Comparison of ENCODE assay signal across 15 cellular contexts in the genomic region with DNA sequence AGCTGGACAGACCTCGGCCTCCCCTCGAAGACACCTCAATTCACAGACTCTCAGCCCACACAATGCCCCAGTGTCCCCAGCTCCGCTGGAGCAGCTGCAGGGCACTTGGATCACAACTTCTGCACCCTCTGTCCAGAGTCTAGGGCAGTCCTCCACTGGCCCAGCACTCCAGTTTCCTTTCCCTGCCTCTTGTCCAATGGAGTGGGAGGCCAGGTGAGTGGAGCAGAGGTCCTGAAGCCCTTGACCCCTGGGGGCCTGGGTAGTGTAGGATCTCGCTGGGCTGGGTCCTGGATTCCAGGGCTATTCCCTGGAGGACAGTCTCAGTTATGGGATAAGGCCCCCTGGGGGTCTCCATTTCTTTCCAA. TPM values are rescaled to one million over a fixed set of nuclear protein-coding genes. Genes with fewer than 3 reads are reported as not detected.
A peak's percentile ranks its signal among the peaks of the same experiment; 100 is the strongest.
DNase-seq lines count a peak whose midpoint lies in the region; ATAC-seq, FAIRE-seq and TF ChIP-seq lines count a peak whose summit lies in the region.
"Had no signal": no experiment of that assay in that cellular context is flagged by ENCODE, and none has a peak within 500 bp of the region (broad histone marks: within the 10 kb centered on the region; RNA-seq: fewer than 3 reads in every experiment).

No MANE protein-coding gene starts in this region.

- no peak overlapping the region for H3K4me2 ChIP-seq in astrocyte (ENCODE audit: low read length)

- peaks cover 22% of the 10 kb centered on the region for H4K20me1 ChIP-seq in astrocyte (ENCODE audit: insufficient read depth, low read length)

- no peak for ATAC-seq in Right ventricle myocardium inferior
- ATAC-seq in left lung, result peak; percentile 9

- no peaks in the 10 kb centered on the region for H3K27me3 Mint-ChIP-seq in astrocyte (ENCODE audit: low read depth, unreplicated experiment)
- H3K27me3 Mint-ChIP-seq in CD4-positive, alpha-beta memory T cell, result no peaks in the 10 kb centered on the region

- no peaks in the 10 kb centered on the region for H3K79me2 ChIP-seq in astrocyte (ENCODE audit: insufficient read depth, low read length)

- no peaks in the 10 kb centered on the region for H3K27me3 ChIP-seq in astrocyte (ENCODE audit: insufficient read depth, low read length)
- no peaks in the 10 kb centered on the region for H3K27me3 ChIP-seq in left lung
- H3K27me3 ChIP-seq in CD4-positive, alpha-beta memory T cell (ENCODE audit: insufficient read depth, low read length), result no peaks in the 10 kb centered on the region

- intact Hi-C loops in Right ventricle myocardium inferior (cut with DNase I) (loop anchor here (1.0 to 10.0 kb wide), 2 partner anchors 109 to 285 kb away; no protein-coding TSS in a partner anchor), cardiac septum (cut with DNase I) (loop anchor here (2.0 kb wide), 1 partner anchor 109 kb away; no protein-coding TSS in a partner anchor), left lung (cut with DNase I) (no loop called here)
- intact Hi-C loops in CD4-positive, alpha-beta memory T cell (cut with micrococcal nuclease), result loop anchor here (1.0 kb wide), 1 partner anchor 109 kb away; no protein-coding TSS in a partner anchor

- peak overlapping the region; percentile 18 for H3K27ac Mint-ChIP-seq in astrocyte (ENCODE audit: unreplicated experiment)
- peak overlapping the region in 1 of 7 donors; percentile 64 for H3K27ac Mint-ChIP-seq in CD4-positive, alpha-beta memory T cell

- no peak overlapping the region for H3K9ac ChIP-seq in astrocyte (ENCODE audit: low read length)

- no peak overlapping the region for H2AFZ ChIP-seq in astrocyte (ENCODE audit: low read depth, low read length)

- no peaks in the 10 kb centered on the region for H3K9me3 ChIP-seq in astrocyte (ENCODE audit: insufficient read depth, low read depth, low read length)
- H3K9me3 ChIP-seq in left lung, result no peaks in the 10 kb centered on the region
- H3K9me3 ChIP-seq in CD4-positive, alpha-beta memory T cell (ENCODE audit: control insufficient read depth in 1 of 2, low read length in 2 of 2), result no peaks in the 10 kb centered on the region

- CTCF ChIA-PET in CD4-positive, alpha-beta memory T cell (lab: Charles Lee; ENCODE audit: partially characterized antibody), result interaction anchor here (0.9 to 4.5 kb wide), 5 partner anchors 11 to 117 kb away, joined by 3 to 17 read pairs (median 4); no protein-coding TSS in a partner anchor

- H3K36me3 Mint-ChIP-seq in astrocyte (ENCODE audit: low read depth, unreplicated experiment), result peaks cover 15% of the 10 kb centered on the region
- peaks cover 40 to 54% of the 10 kb centered on the region in 2 donors for H3K36me3 Mint-ChIP-seq in CD4-positive, alpha-beta memory T cell

- POLR2A ChIA-PET in CD4-positive, alpha-beta memory T cell (lab: Charles Lee; ENCODE audit: partially characterized antibody), result no interaction called here

- TF ChIP-seq CTCF in astrocyte (IDR thresholded peaks at IDR 0.05; ENCODE audit: insufficient read depth, low read depth, low read length), result no peak
- TF ChIP-seq CTCF in left lung (IDR thresholded peaks at IDR 0.05), result no peak

- FAIRE-seq in astrocyte (lab: Jason Lieb, UNC), result no peak
- FAIRE-seq: G401.6, RCC 7860 had no signal

- H3K36me3 ChIP-seq in astrocyte (ENCODE audit: insufficient read depth, low read length), result peaks cover 2% of the 10 kb centered on the region
- H3K36me3 ChIP-seq in left lung, result peaks cover 0 to 78% of the 10 kb centered on the region in 2 donors
- peaks cover 51% of the 10 kb centered on the region for H3K36me3 ChIP-seq in CD4-positive, alpha-beta memory T cell (ENCODE audit: insufficient read depth, low read length)

- H3K4me1 Mint-ChIP-seq in astrocyte (ENCODE audit: low read depth, unreplicated experiment), result peaks cover 24% of the 10 kb centered on the region
- no peaks in the 10 kb centered on the region for H3K4me1 Mint-ChIP-seq in CD4-positive, alpha-beta memory T cell

- H3K4me3 ChIP-seq in astrocyte (ENCODE audit: insufficient read depth, low read depth, low read length), result no peak overlapping the region
- H3K4me3 ChIP-seq in left lung, result no peak overlapping the region
- H3K4me3 ChIP-seq in CD4-positive, alpha-beta memory T cell (ENCODE audit: low read length in 2 of 2), result no peak overlapping the region

- no peak overlapping the region for H3K4me3 Mint-ChIP-seq in astrocyte (ENCODE audit: unreplicated experiment)
- no peak overlapping the region for H3K4me3 Mint-ChIP-seq in CD4-positive, alpha-beta memory T cell

- H3K9me3 Mint-ChIP-seq in astrocyte (ENCODE audit: unreplicated experiment), result no peaks in the 10 kb centered on the region
- H3K9me3 Mint-ChIP-seq in CD4-positive, alpha-beta memory T cell, result no peaks in the 10 kb centered on the region

- H3K4me1 ChIP-seq in astrocyte (ENCODE audit: insufficient read depth, low read length) (no peaks in the 10 kb centered on the region), left lung (no peaks in the 10 kb centered on the region)
- H3K4me1 ChIP-seq in CD4-positive, alpha-beta memory T cell (ENCODE audit: insufficient read depth, low read length), result no peaks in the 10 kb centered on the region

- H3K27ac ChIP-seq in astrocyte (ENCODE audit: low read depth, low read length) (no peak overlapping the region), left lung (no peak overlapping the region), substantia nigra (ENCODE audit: low read depth, low read length, poor library complexity, severe bottlenecking) (peak overlapping the region; percentile 19)
- H3K27ac ChIP-seq in CD4-positive, alpha-beta memory T cell (ENCODE audit: low read depth, low read length), result no peak overlapping the region

- peak; percentile 13 for DNase-seq in Right ventricle myocardium inferior (ENCODE audit: missing footprints)
- no peak for DNase-seq in cardiac septum (ENCODE audit: low spot score)
- no peak for DNase-seq in astrocyte (ENCODE audit: low read depth)
- peak in 1 of 2 donors; percentile 27 for DNase-seq in left lung
- DNase-seq in substantia nigra (lab: John Stamatoyannopoulos, UW), result no peak
- no peak for DNase-seq in activated gamma-delta T cell (lab: John Stamatoyannopoulos, UW)
- no peak for DNase-seq in HT-29 (ENCODE audit: low spot score)
- DNase-seq in CD4-positive, alpha-beta memory T cell, result no peak
- DNase-seq: GOT3 had no signal

RNA-seq across cellular contexts. Expression of gene SFRP5, which starts 11.8 kb away (rescaled TPM):
- 2.5 TPM for total RNA-seq in Right ventricle myocardium inferior
- 3.2 TPM for total RNA-seq in cardiac septum
- total RNA-seq in astrocyte, result 0.14 and 0.16 TPM in 2 replicates
- total RNA-seq in left lung, result 1 to 10 TPM in 1 of 2 donors, under 1 TPM in 1; 0.24 to 1.9 TPM
- 0.21 TPM in 1 of 2 replicates, not detected in the other for total RNA-seq in HT-29 (2014; rRNA removed; shearing (Covaris generic))
- total RNA-seq in CD4-positive, alpha-beta memory T cell, result not detected
- polyA plus RNA-seq in CD4-positive, alpha-beta memory T cell, result not detected
- total RNA-seq: A172, M059J, OCI-LY7 had no signal
- polyA plus RNA-seq: AG04450 had no signal

RNA-seq across cellular contexts. Expression of gene ZFYVE27, which starts 23.0 kb away (rescaled TPM):
- total RNA-seq in Right ventricle myocardium inferior, result 11.7 TPM
- 19.8 TPM for total RNA-seq in cardiac septum
- 31.3 and 32.8 TPM in 2 replicates for total RNA-seq in astrocyte
- 10 to 100 TPM; 20.6 to 23.2 TPM for total RNA-seq in left lung
- 34.6 and 45.5 TPM in 2 replicates for total RNA-seq in HT-29 (2014; rRNA removed; shearing (Covaris generic))
- total RNA-seq in CD4-positive, alpha-beta memory T cell, result 10 to 100 TPM; 59.5 to 64.5 TPM
- polyA plus RNA-seq in CD4-positive, alpha-beta memory T cell, result 10 to 100 TPM; 26.8 to 28.8 TPM

RNA-seq across cellular contexts. Expression of gene MARVELD1, which starts 46.4 kb away (rescaled TPM):
- total RNA-seq in Right ventricle myocardium inferior, result 8.9 TPM
- 8.6 TPM for total RNA-seq in cardiac septum
- total RNA-seq in astrocyte, result 69.7 and 79.2 TPM in 2 replicates
- total RNA-seq in left lung, result 10 to 100 TPM; 48.1 to 58.4 TPM
- total RNA-seq in HT-29 (2014; rRNA removed; shearing (Covaris generic)), result 24.5 and 24.9 TPM in 2 replicates
- total RNA-seq in CD4-positive, alpha-beta memory T cell, result 1 to 10 TPM; 1.3 to 2.1 TPM
- polyA plus RNA-seq in CD4-positive, alpha-beta memory T cell, result under 1 TPM; 0.22 to 0.88 TPM

Comparison
In these comparisons a context has a peak if more than half of its experiments do, and no peak if none do; other contexts are left out.
1. intact Hi-C loops: an anchor here in Right ventricle myocardium inferior (1.0 to 10.0 kb wide), cardiac septum (2.0 kb wide) and CD4-positive, alpha-beta memory T cell (1.0 kb wide); none called in left lung.